In the genomic region with DNA sequence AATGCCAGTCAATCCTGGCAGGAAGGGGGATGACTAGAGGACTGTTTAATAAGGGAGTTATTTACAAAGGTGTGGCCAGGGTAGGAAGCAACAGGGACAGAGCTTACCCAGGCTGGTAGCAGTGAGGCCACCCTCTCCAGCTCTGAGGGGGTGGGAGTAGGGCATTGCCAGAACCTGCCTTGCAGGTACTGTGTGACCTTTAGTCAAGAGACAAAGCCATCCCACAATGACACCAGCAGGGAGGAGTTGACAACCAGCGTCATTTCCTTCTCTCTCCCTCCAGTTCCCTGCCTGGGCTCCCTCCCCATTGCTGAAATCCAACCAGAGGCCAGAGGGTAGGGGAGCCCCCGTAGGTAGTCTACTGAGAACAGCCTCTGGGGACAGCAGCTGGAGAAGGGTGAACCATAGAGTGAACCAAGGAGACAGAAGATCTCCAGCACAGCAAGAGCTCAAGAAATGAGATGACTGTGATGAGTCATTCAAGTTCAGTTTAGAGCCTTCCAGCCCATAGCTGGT, we compare ENCODE assay signal across 9 cellular contexts. TPM values are rescaled to one million over a fixed set of nuclear protein-coding genes. Genes with fewer than 3 reads are reported as not detected.
DNase-seq lines count a peak whose midpoint lies in the region; ATAC-seq, FAIRE-seq and TF ChIP-seq lines count a peak whose summit lies in the region.
"Had no signal": no experiment of that assay in that cellular context is flagged by ENCODE, and none has a peak within 500 bp of the region (broad histone marks: within the 10 kb centered on the region; RNA-seq: fewer than 3 reads in every experiment).

No MANE protein-coding gene starts in this region.

- FAIRE-seq in H1 (lab: Jason Lieb, UNC) = no peak
- no peak for FAIRE-seq in D721Med (lab: Jason Lieb, UNC)

- no peaks in the 10 kb centered on the region for H4K20me1 ChIP-seq in H1 (replicated peaks in 1 of 2; ENCODE audit: control insufficient read depth in 1 of 2, insufficient read depth in 2 of 2, low read length in 2 of 2)

- no peak overlapping the region for H4K5ac ChIP-seq in H1 (ENCODE audit: insufficient read length, low read depth, low read length)

- H3K27ac Mint-ChIP-seq in Calu3 (ENCODE audit: unreplicated experiment) = peak overlapping the region; percentile 80

- no peak overlapping the region for H2BK20ac ChIP-seq in H1 (ENCODE audit: low read length)

- H3K4me1 ChIP-seq in H1 (replicated peaks in 1 of 4; ENCODE audit: control insufficient read depth in 3 of 4, insufficient read depth in 4 of 4, low read length in 3 of 4) (0 out of 7 replicates have a peak, but pooled peaks cover 0 to 4% (median 2%) of the 10 kb centered on the region in 4 experiments), suprapubic skin (no peaks in the 10 kb centered on the region)

- no peak overlapping the region for H3K56ac ChIP-seq in H1 (replicated peaks; ENCODE audit: insufficient read length, low read depth, low read length)

- H3K36me3 ChIP-seq in H1 (ENCODE audit: control insufficient read depth in 2 of 4, insufficient read depth in 4 of 4, low read length in 3 of 4) = no peaks in the 10 kb centered on the region; a peak in 1 of 8 replicates
- H3K36me3 ChIP-seq in suprapubic skin = no peaks in the 10 kb centered on the region

- no peaks in the 10 kb centered on the region for H3K27me3 Mint-ChIP-seq in Calu3 (ENCODE audit: unreplicated experiment)

- H4K8ac ChIP-seq in H1 (ENCODE audit: extremely low read depth, insufficient read depth, low read length) = peak overlapping the region; percentile 28; the same call in 1 of the 2 replicates

- H2BK15ac ChIP-seq in H1 (ENCODE audit: low read length) = no peak overlapping the region; the same call in 1 of the 2 replicates

- no peak for TF ChIP-seq RAD21 in H1 (IDR thresholded peaks at IDR 0.05 in 1 of 2, conservative IDR thresholded peaks at IDR 0.05 in 1 of 2; ENCODE audit: low read depth in 2 of 2, low read length in 2 of 2)

- peak; percentile 73 for DNase-seq in Calu3
- no peak for DNase-seq in H1 (ENCODE audit: low read depth in 1 of 2, low spot score in 2 of 2)
- no peak for DNase-seq in suprapubic skin (ENCODE audit: low spot score in 2 of 2)
- no peak for DNase-seq in erythroblast (lab: John Stamatoyannopoulos, UW)
- DNase-seq in DMS 273 treated with DMSO at 0.1 percent for 48 hours (lab: John Stamatoyannopoulos, UW) = no peak
- DNase-seq in D721Med (ENCODE audit: insufficient read length, low spot score) = no peak
- DNase-seq: SHP77 had no signal

- no peak overlapping the region for H3K4ac ChIP-seq in H1 (replicated peaks; ENCODE audit: insufficient read length, low read depth, low read length)

- H3K27ac ChIP-seq in H1 (ENCODE audit: low read depth, low read length) = no peak overlapping the region
- H3K27ac ChIP-seq in suprapubic skin = no peak overlapping the region

- no peaks in the 10 kb centered on the region for H3K79me1 ChIP-seq in H1 (ENCODE audit: low read depth, low read length)

- no peak overlapping the region for H3K18ac ChIP-seq in H1 (ENCODE audit: extremely low read depth, low read length)

- no peak overlapping the region for H3K14ac ChIP-seq in H1 (ENCODE audit: insufficient read length)

- WGBS in H1 (ENCODE audit: extremely low coverage in 1 of 2, insufficient coverage in 1 of 2, insufficient read length in 1 of 2, insufficient replicate concordance in 2 of 2, low coverage in 1 of 2, low lambda C conversion rate in 2 of 2, missing lambda C conversion rate in 1 of 2), 2 experiments = 64% methylated on average over 2 of the region's 2 CpGs; no CpG with 5 or more reads in 1 of the 2 experiments
- WGBS in suprapubic skin = 39% methylated on average over 2 of the region's 2 CpGs

- no peak overlapping the region for H3K9ac ChIP-seq in H1 (replicated peaks in 1 of 4; ENCODE audit: extremely low read depth in 1 of 4, low read depth in 3 of 4, low read length in 3 of 4)

- ATAC-seq in GM19351 (IDR thresholded peaks at IDR 0.05; ENCODE audit: unreplicated experiment) = peak; percentile 81
- ATAC-seq in HG03460 (IDR thresholded peaks at IDR 0.05; ENCODE audit: unreplicated experiment) = peak; percentile 73

- H3K27me3 ChIP-seq in H1 (replicated peaks in 1 of 4; ENCODE audit: control insufficient read depth in 3 of 4, extremely low read depth in 1 of 4, insufficient read depth in 3 of 4, low read length in 3 of 4) (no peaks in the 10 kb centered on the region), suprapubic skin (no peaks in the 10 kb centered on the region)

- no peak overlapping the region for H2BK120ac ChIP-seq in H1 (replicated peaks; ENCODE audit: low read depth, low read length)

- no TSS peak for BruUV-seq in Calu3 (replicated peaks; lab: Mats Ljungman, UMichigan)

- no peaks in the 10 kb centered on the region for H3K79me2 ChIP-seq in H1 (ENCODE audit: control insufficient read depth in 1 of 2, insufficient read depth in 2 of 2, low read length in 2 of 2)

- no peak overlapping the region for H2BK12ac ChIP-seq in H1 (ENCODE audit: low read depth, low read length)

- CTCF ChIA-PET in Calu3 (lab: Charles Lee) = interaction anchor here (0.6 to 1.5 kb wide), 4 partner anchors 9 to 536 kb away, joined by 3 to 7 read pairs (median 4); a partner anchor contains a TSS
- CTCF ChIA-PET in H1 (lab: Charles Lee; ENCODE audit: partially characterized antibody) = interaction anchor here (0.8 kb wide), 1 partner anchor 74 kb away, joined by 3 read pairs; no protein-coding TSS in a partner anchor

- H3K23me2 ChIP-seq in H1 (ENCODE audit: low read depth, low read length) = no peaks in the 10 kb centered on the region

- H3K4me2 ChIP-seq in H1 (ENCODE audit: insufficient read depth in 1 of 2, low read depth in 2 of 2, low read length in 2 of 2) = no peak overlapping the region

- H3K36me3 Mint-ChIP-seq in Calu3 (ENCODE audit: insufficient read depth, unreplicated experiment) = no peaks in the 10 kb centered on the region

- peak overlapping the region; percentile 41 for H3K4me3 Mint-ChIP-seq in Calu3 (ENCODE audit: low read depth, unreplicated experiment)

- intact Hi-C loops in Calu3 (cut with micrococcal nuclease; ENCODE audit: unreplicated experiment) = no loop called here

- peak overlapping the region; percentile 51 for H2AFZ ChIP-seq in H1 (ENCODE audit: low read length)

- TF ChIP-seq POLR2A in H1 (IDR thresholded peaks at IDR 0.05; ENCODE audit: control extremely low read depth in 1 of 2, low read depth in 2 of 2, low read length in 2 of 2) (no peak), suprapubic skin (IDR thresholded peaks at IDR 0.05) (no peak), erythroblast (IDR thresholded peaks at IDR 0.05; ENCODE audit: low read length) (no peak)

- TF ChIP-seq CTCF in Calu3 (IDR thresholded peaks at IDR 0.05; ENCODE audit: unreplicated experiment) (no peak), H1 (IDR thresholded peaks at IDR 0.05; ENCODE audit: control extremely low read depth in 1 of 3, insufficient read depth in 1 of 3, low read depth in 1 of 3, low read length in 3 of 3) (no peak), suprapubic skin (IDR thresholded peaks at IDR 0.05) (no peak), D721Med (IDR thresholded peaks at IDR 0.05; ENCODE audit: insufficient read depth, missing control alignments) (no peak)

- H3K4me1 Mint-ChIP-seq in Calu3 (ENCODE audit: low read depth, unreplicated experiment) = peaks cover 42% of the 10 kb centered on the region

- 0 out of 2 replicates have a peak overlapping the region, but pooled peaks have one; percentile 19 for H2BK5ac ChIP-seq in H1 (ENCODE audit: low read depth, low read length)

- H3K4me3 ChIP-seq in H1 (ENCODE audit: extremely low read depth in 1 of 4, insufficient read depth in 2 of 4, low read depth in 3 of 4, low read length in 4 of 4) = no peak overlapping the region
- H3K4me3 ChIP-seq in suprapubic skin = no peak overlapping the region

- no peak overlapping the region for H3K23ac ChIP-seq in H1 (ENCODE audit: insufficient read length)

- POLR2A ChIA-PET in H1 (lab: Charles Lee; ENCODE audit: partially characterized antibody) = no interaction called here

- peaks cover 7% of the 10 kb centered on the region in 2 experiments for H3K9me3 ChIP-seq in H1 (ENCODE audit: insufficient read depth in 2 of 2, low read depth in 1 of 2, low read length in 1 of 2)
- H3K9me3 ChIP-seq in suprapubic skin = no peaks in the 10 kb centered on the region

- no peak for TF ChIP-seq EP300 in H1 (IDR thresholded peaks at IDR 0.05; ENCODE audit: borderline replicate concordance in 1 of 2, low read depth in 2 of 2, low read length in 2 of 2)
- TF ChIP-seq EP300 in suprapubic skin (IDR thresholded peaks at IDR 0.05) = no peak

- H4K91ac ChIP-seq in H1 (replicated peaks; ENCODE audit: insufficient read length, low read length) = peak overlapping the region; percentile 51

- H3K9me3 Mint-ChIP-seq in Calu3 (ENCODE audit: low read depth, unreplicated experiment) = peaks cover 5% of the 10 kb centered on the region

- H2AK5ac ChIP-seq in H1 (ENCODE audit: low read depth, low read length) = no peak overlapping the region

TF ChIP-seq in H1, 55 proteins besides CTCF, POLR2A, EP300 and RAD21 (continues in another document):
- TF ChIP-seq, protein P1, sequence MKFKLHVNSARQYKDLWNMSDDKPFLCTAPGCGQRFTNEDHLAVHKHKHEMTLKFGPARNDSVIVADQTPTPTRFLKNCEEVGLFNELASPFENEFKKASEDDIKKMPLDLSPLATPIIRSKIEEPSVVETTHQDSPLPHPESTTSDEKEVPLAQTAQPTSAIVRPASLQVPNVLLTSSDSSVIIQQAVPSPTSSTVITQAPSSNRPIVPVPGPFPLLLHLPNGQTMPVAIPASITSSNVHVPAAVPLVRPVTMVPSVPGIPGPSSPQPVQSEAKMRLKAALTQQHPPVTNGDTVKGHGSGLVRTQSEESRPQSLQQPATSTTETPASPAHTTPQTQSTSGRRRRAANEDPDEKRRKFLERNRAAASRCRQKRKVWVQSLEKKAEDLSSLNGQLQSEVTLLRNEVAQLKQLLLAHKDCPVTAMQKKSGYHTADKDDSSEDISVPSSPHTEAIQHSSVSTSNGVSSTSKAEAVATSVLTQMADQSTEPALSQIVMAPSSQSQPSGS (IDR thresholded peaks at IDR 0.05; ENCODE audit: low read length) = no peak
- TF ChIP-seq MAFK (IDR thresholded peaks at IDR 0.05; ENCODE audit: low read depth, low read length) (no peak), YY1 (IDR thresholded peaks at IDR 0.05; ENCODE audit: low read depth, low read length) (no peak), FOSL1 (IDR thresholded peaks at IDR 0.05; ENCODE audit: insufficient read depth, low read depth, low read length) (no peak), RBBP5 (IDR thresholded peaks at IDR 0.05; ENCODE audit: borderline replicate concordance, low read depth, low read length) (no peak)

RNA-seq across cellular contexts. Expression of a gene that starts 33.3 kb away (rescaled TPM):
- 33.8 and 35.9 TPM in 2 replicates for total RNA-seq in Calu3 (2022)
- total RNA-seq in H1 (2021; fragmentation: NEBNext Ultra II Directional; extraction: Animal tissue kit (Norgen Biotek cat#: 25700)) = 30.5 and 30.9 TPM in 2 replicates
- polyA plus RNA-seq in H1 (2011; rRNA removed) = 12.6 and 17.8 TPM in 2 replicates
- 13.3 TPM for polyA plus RNA-seq in H1 (2011; cell fraction: cytosol; rRNA removed)
- 16.8 TPM for polyA plus RNA-seq in H1 (2011; cell fraction: nucleus; rRNA removed)
- 7.9 to 13.8 TPM (median 10.8 TPM) in 4 replicates for polyA plus RNA-seq in H1 (2012, experiment 1 of 2)
- 1.3 TPM for polyA plus RNA-seq in H1 (2012, experiment 2 of 2)
- 12.8 TPM for polyA plus RNA-seq in H1 (2013, experiment 1 of 2)
- polyA plus RNA-seq in H1 (2013, experiment 2 of 2) = 12.2 TPM
- 19.4 and 28.5 TPM in 2 replicates for polyA minus RNA-seq in H1 (2011; rRNA and poly(A)+ RNA removed)
- polyA minus RNA-seq in H1 (2011; cell fraction: cytosol; rRNA and poly(A)+ RNA removed) = 22.5 TPM
- polyA minus RNA-seq in H1 (2011; cell fraction: nucleus; rRNA and poly(A)+ RNA removed) = 40.8 TPM
- total RNA-seq in suprapubic skin = 10 to 100 TPM; 26.5 to 64.2 (median 31.6) TPM
